Comparison of ENCODE assay signal across 23 cellular contexts in genomic region chr4:163523791-163524365, GRCh38. TPM values are rescaled to one million over a fixed set of nuclear protein-coding genes. Genes with fewer than 3 reads are reported as not detected.
DNase-seq lines count a peak whose midpoint lies in the region; ATAC-seq, FAIRE-seq and TF ChIP-seq lines count a peak whose summit lies in the region.
"Had no signal": no experiment of that assay in that cellular context is flagged by ENCODE, and none has a peak within 500 bp of the region (broad histone marks: within the 10 kb centered on the region; RNA-seq: fewer than 3 reads in every experiment).

No MANE protein-coding gene starts in this region.

- TF ChIP-seq EP300 in K562 (IDR thresholded peaks at IDR 0.05; ENCODE audit: low read length) = no peak

- WGBS in K562 (ENCODE audit: insufficient coverage, low coverage, missing lambda C conversion rate) = 94% methylated on average over 2 of the region's 3 CpGs

- no peak overlapping the region for H2AFZ ChIP-seq in K562 (ENCODE audit: low read depth, low read length)

- no peaks in the 10 kb centered on the region for H3K79me2 ChIP-seq in K562 (ENCODE audit: control insufficient read depth, insufficient read depth, low read length)

- no peak overlapping the region for H3K4me2 ChIP-seq in K562 (ENCODE audit: insufficient read depth, low read length)

- intact Hi-C loops in K562 (cut with micrococcal nuclease) = no loop called here

- POLR2A ChIA-PET in K562 (lab: Yijun Ruan, JAX) = interaction anchor here (0.7 to 0.9 kb wide), 2 partner anchors 16 to 135 kb away, joined by 3 to 4 read pairs; no protein-coding TSS in a partner anchor

- H3K27ac ChIP-seq in K562 (ENCODE audit: extremely low read depth, low read depth, low read length) = no peak overlapping the region
- H3K27ac ChIP-seq: BLaER1 treated with 17β-estradiol and CSF1 and Interleukin-3, amounts not matched to agents 10 nM and 100 nM; SJSA1 had no signal

- CTCF ChIA-PET in K562 (lab: Yijun Ruan, JAX; ENCODE audit: low intra/inter-chr PET ratio) = no interaction called here

- no peaks in the 10 kb centered on the region for H3K9me3 ChIP-seq in K562 (replicated peaks; ENCODE audit: control insufficient read depth, insufficient read depth, low read depth, low read length)
- H3K9me3 ChIP-seq: BLaER1 treated with 17β-estradiol and CSF1 and Interleukin-3, amounts not matched to agents 10 nM and 100 nM; HAP-1; SJSA1 had no signal

- H3K36me3 ChIP-seq in K562 (ENCODE audit: control insufficient read depth, insufficient read depth, low read length) = peaks cover 91% of the 10 kb centered on the region

- no peaks in the 10 kb centered on the region for H3K27me3 ChIP-seq in K562 (ENCODE audit: control insufficient read depth in 2 of 2, insufficient read depth in 2 of 2, low read length in 2 of 2)
- H3K27me3 ChIP-seq: BLaER1 treated with 17β-estradiol and CSF1 and Interleukin-3, amounts not matched to agents 10 nM and 100 nM; SJSA1 had no signal

- no peak for ATAC-seq in K562
- no peak for ATAC-seq in GM18517 (IDR thresholded peaks at IDR 0.05; ENCODE audit: unreplicated experiment)

- in situ Hi-C loops in K562 (cut with MboI) = no loop called here

- TF ChIP-seq POLR2A in K562 (conservative IDR thresholded peaks at IDR 0.05) = no peak

- DNase-seq in D721Med (ENCODE audit: insufficient read length, low spot score) (no peak), NCI-H82 (lab: John Stamatoyannopoulos, UW) (peak; percentile 67), K562 (ENCODE audit: extremely low read depth in 1 of 4, low spot score in 3 of 4) (no peak), myocyte (ENCODE audit: low read depth) (peak; percentile 15), activated gamma-delta T cell treated with Interleukin-2 at 50 U/mL for 16 hours (no peak), GOT3 (lab: John Stamatoyannopoulos, UW) (no peak), NCI-H524 treated with DMSO at 0.1 percent for 48 hours (lab: John Stamatoyannopoulos, UW) (no peak)
- DNase-seq: CD8-positive, alpha-beta memory T cell; DMS153; KG1; NCI-H1048; NCI-H1436 treated with DMSO at 0.1 percent for 48 hours; NCI-H2081 treated with DMSO at 0.1 percent for 48 hours; NCI-H524; NK-92 treated with Interleukin-12 subunit alpha and Interleukin-12 subunit beta, amount 100 ng/mL, for 24 hours; OCI-M1; SW 1271 had no signal

- H3K4me3 ChIP-seq in K562 = no peak overlapping the region
- H3K4me3 ChIP-seq: BLaER1 treated with 17β-estradiol and CSF1 and Interleukin-3, amounts not matched to agents 10 nM and 100 nM; HAP-1; SJSA1 had no signal

- TF ChIP-seq RAD21 in K562 (CRISPR knock-in tag; conservative IDR thresholded peaks at IDR 0.05 in 1 of 2, IDR thresholded peaks at IDR 0.05 in 1 of 2) = no peak

- H4K20me1 ChIP-seq in K562 (replicated peaks; ENCODE audit: control insufficient read depth, insufficient read depth, low read length) = no peaks in the 10 kb centered on the region

- TF ChIP-seq CTCF in D721Med (IDR thresholded peaks at IDR 0.05; ENCODE audit: insufficient read depth, missing control alignments) (no peak), K562 (IDR thresholded peaks at IDR 0.05 in 2 of 3, conservative IDR thresholded peaks at IDR 0.05 in 1 of 3; ENCODE audit: insufficient read depth in 2 of 3, low read depth in 1 of 3, low read length in 3 of 3) (no peak)

- H3K4me1 ChIP-seq in K562 (replicated peaks in 1 of 2; ENCODE audit: control insufficient read depth in 2 of 2, insufficient read depth in 2 of 2, low read length in 2 of 2) = no peaks in the 10 kb centered on the region
- H3K4me1 ChIP-seq: HAP-1, SJSA1 had no signal

- peak; percentile 75 for FAIRE-seq in D721Med (lab: Jason Lieb, UNC)
- no peak for FAIRE-seq in K562 (lab: Jason Lieb, UNC)
- FAIRE-seq: A204.1 had no signal

- H3K9ac ChIP-seq in K562 (ENCODE audit: insufficient read depth in 1 of 2, low read depth in 2 of 2, low read length in 2 of 2) = no peak overlapping the region
- H3K9ac ChIP-seq: BLaER1 treated with 17β-estradiol and CSF1 and Interleukin-3, amounts not matched to agents 10 nM and 100 nM had no signal

- no peaks in the 10 kb centered on the region for H3K9me1 ChIP-seq in K562 (ENCODE audit: control insufficient read depth, insufficient read depth, low read length)

- BruUV-seq in K562 (replicated peaks; lab: Mats Ljungman, UMichigan) = no TSS peak

TF ChIP-seq in K562, 482 proteins besides CTCF, POLR2A, EP300 and RAD21:
- no peak for TF ChIP-seq NFYB (IDR thresholded peaks at IDR 0.05; ENCODE audit: extremely low read depth, insufficient read length)
- no peak for TF ChIP-seq PBX2 (CRISPR knock-in tag; IDR thresholded peaks at IDR 0.05; ENCODE audit: low read depth)
- TF ChIP-seq PBX2 (tag; conservative IDR thresholded peaks at IDR 0.05; ENCODE audit: low read depth) = peak; percentile 25; the same call in 1 of the 2 replicates
TF ChIP-seq in K562: peak in this region for 1.

RNA-seq across cellular contexts. Expression of gene TMA16, which starts 29.4 kb away (rescaled TPM):
- total RNA-seq in K562 (2011; cell fraction: chromatin; rRNA removed; ENCODE audit: low replicate concordance) = 39.6 and 129 TPM in 2 replicates
- total RNA-seq in K562 (2011; cell fraction: nucleolus; rRNA removed) = 14.8 and 26.8 TPM in 2 replicates
- total RNA-seq in K562 (2011; cell fraction: nucleoplasm; rRNA removed) = 70.2 and 142 TPM in 2 replicates
- total RNA-seq in K562 (2014; rRNA removed) (54.5 and 70.0 TPM in 2 replicates), K562 (2014; rRNA removed; fragmentation: Illumina TruSeq; extraction: Trizol) (58.4 and 72.4 TPM in 2 replicates), K562 (2015; rRNA removed; fragmentation: Illumina TruSeq; extraction: Trizol) (59.1 and 66.6 TPM in 2 replicates), K562 (2021) (47.7 and 49.5 TPM in 2 replicates), myocyte (34.9 and 35.0 TPM in 2 replicates)
- polyA plus RNA-seq in K562 (2011; rRNA removed) (23.2 and 27.7 TPM in 2 replicates), K562 (2014; fragmentation: Illumina TruSeq; extraction: Trizol) (73.5 and 74.2 TPM in 2 replicates), K562 (2014; fragmentation: Nextera tagmentation; extraction: Ambion mirVana) (10 to 100 TPM; 51.4 to 67.2 TPM), K562 (2014; rRNA removed) (47.0 and 74.8 TPM in 2 replicates)
- polyA plus RNA-seq in K562 (2011; cell fraction: cytosol; rRNA removed) = 1.7 and 7.0 TPM in 2 replicates
- polyA plus RNA-seq in K562 (2011; cell fraction: nucleus; rRNA removed) = 27.4 and 36.3 TPM in 2 replicates
- polyA plus RNA-seq in K562 (2012) = 30.3 and 57.5 TPM in 2 replicates
- 44.6 and 50.7 TPM in 2 replicates for polyA minus RNA-seq in K562 (2011; rRNA and poly(A)+ RNA removed)
- polyA minus RNA-seq in K562 (2011; cell fraction: cytosol; rRNA and poly(A)+ RNA removed) = 17.9 and 21.2 TPM in 2 replicates
- polyA minus RNA-seq in K562 (2011; cell fraction: nucleus; rRNA and poly(A)+ RNA removed) = 68.8 and 111 TPM in 2 replicates
- 17.7 TPM for polyA plus RNA-seq in myocyte (2012)

RNA-seq across cellular contexts. Expression of gene TKTL2, which starts 50.3 kb away (rescaled TPM):
- not detected in 2 replicates for total RNA-seq in K562 (2011; cell fraction: chromatin; rRNA removed; ENCODE audit: low replicate concordance)
- total RNA-seq in K562 (2011; cell fraction: nucleolus; rRNA removed) = not detected in 2 replicates
- not detected in 2 replicates for total RNA-seq in K562 (2011; cell fraction: nucleoplasm; rRNA removed)
- 0.09 and 0.12 TPM in 2 replicates for total RNA-seq in K562 (2014; rRNA removed)
- 0.07 and 0.10 TPM in 2 replicates for total RNA-seq in K562 (2014; rRNA removed; fragmentation: Illumina TruSeq; extraction: Trizol)
- total RNA-seq in K562 (2015; rRNA removed; fragmentation: Illumina TruSeq; extraction: Trizol) = 0.04 TPM in 1 of 2 replicates, not detected in the other
- total RNA-seq in K562 (2021) = 0.07 and 0.09 TPM in 2 replicates
- polyA plus RNA-seq in K562 (2011; rRNA removed) = 0.03 TPM in 1 of 2 replicates, not detected in the other
- polyA plus RNA-seq in K562 (2011; cell fraction: cytosol; rRNA removed) = not detected in 2 replicates
- polyA plus RNA-seq in K562 (2011; cell fraction: nucleus; rRNA removed) = 0.04 TPM in 1 of 2 replicates, not detected in the other
- 0.04 and 0.15 TPM in 2 replicates for polyA plus RNA-seq in K562 (2012)
- polyA plus RNA-seq in K562 (2014; fragmentation: Illumina TruSeq; extraction: Trizol) = 0.04 TPM in 1 of 2 replicates, not detected in the other
- polyA plus RNA-seq in K562 (2014; fragmentation: Nextera tagmentation; extraction: Ambion mirVana) = under 1 TPM; 0.10 to 0.31 TPM
- 0.23 TPM in 1 of 2 replicates, not detected in the other for polyA plus RNA-seq in K562 (2014; rRNA removed)
- not detected in 2 replicates for polyA minus RNA-seq in K562 (2011; rRNA and poly(A)+ RNA removed)
- polyA minus RNA-seq in K562 (2011; cell fraction: cytosol; rRNA and poly(A)+ RNA removed) = not detected in 2 replicates
- polyA minus RNA-seq in K562 (2011; cell fraction: nucleus; rRNA and poly(A)+ RNA removed) = not detected in 2 replicates
- 0.16 TPM in 1 of 2 replicates, not detected in the other for total RNA-seq in myocyte
- 0.04 TPM for polyA plus RNA-seq in myocyte (2012)
- total RNA-seq: CD8-positive, alpha-beta memory T cell; G401; SJSA1 had no signal
- polyA plus RNA-seq: CD8-positive, alpha-beta memory T cell had no signal

Comparison
In these comparisons a context has a peak if more than half of its experiments do, and no peak if none do; other contexts are left out.
1. DNase-seq: peak in NCI-H82 (single experiment) and myocyte (single experiment); none in D721Med (single experiment), K562 (0 of 4), activated gamma-delta T cell treated with Interleukin-2 at 50 U/mL for 16 hours (single experiment), GOT3 (single experiment) and NCI-H524 treated with DMSO at 0.1 percent for 48 hours (single experiment).